8 cellular contexts compared by ENCODE assay signal in the genomic region with DNA sequence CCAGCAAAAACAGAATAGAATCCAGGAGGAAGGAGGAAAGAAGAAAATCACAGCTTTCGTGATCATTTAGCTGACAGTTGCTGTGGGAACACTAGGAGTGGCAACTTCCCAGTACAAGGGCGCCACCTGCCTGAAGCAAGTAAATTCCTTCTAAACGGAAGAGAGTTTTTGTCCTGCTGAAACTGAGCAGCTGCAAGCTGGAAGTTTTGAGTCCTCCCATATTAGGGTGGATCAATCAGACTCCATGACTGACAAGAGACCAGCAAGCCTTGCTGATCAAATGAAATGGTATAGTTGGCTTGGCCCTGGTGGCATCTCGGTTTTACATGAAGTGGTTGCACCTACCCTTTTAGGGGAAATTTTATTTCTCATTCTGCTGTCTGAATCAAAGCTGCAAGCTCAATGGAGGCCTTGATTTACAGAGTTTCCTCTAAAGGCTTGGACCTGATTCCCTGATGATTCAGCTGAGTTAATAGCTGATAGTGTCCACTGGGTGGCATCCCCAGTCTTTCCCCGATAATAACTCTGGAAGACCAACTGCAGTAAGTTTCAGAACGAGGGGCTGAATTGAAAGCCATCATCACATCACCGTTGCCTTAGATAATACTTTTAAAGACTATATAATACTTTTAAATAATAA.
DNase-seq lines count a peak whose midpoint lies in the region; ATAC-seq and FAIRE-seq lines count a peak whose summit lies in the region.

No MANE protein-coding gene starts in this region.

- FAIRE-seq in urothelium cell line (lab: Jason Lieb, UNC): peak; percentile 86

- no peak overlapping the region for H2BK5ac ChIP-seq in mesenchymal stem cell (ENCODE audit: low read depth, low read length, poor library complexity, severe bottlenecking)

- no peak overlapping the region for H3K4me2 ChIP-seq in mesenchymal stem cell (ENCODE audit: low read length, poor library complexity, severe bottlenecking)

- 20% methylated on average over 5 of the region's 7 CpGs for WGBS in mesenchymal stem cell

- DNase-seq in COLO829 (ENCODE audit: low spot score) (peak; percentile 89), MV-4-11 (lab: John Stamatoyannopoulos, UW) (peak; percentile 23), SHP77 treated with DMSO at 0.1 percent for 48 hours (lab: John Stamatoyannopoulos, UW) (peak; percentile 72), epidermal melanocyte (ENCODE audit: insufficient read length, low spot score) (peak; percentile 34), mesenchymal stem cell (peak; percentile 73), urothelium cell line (ENCODE audit: low spot score) (peak; percentile 86), mesenteric fat pad (ENCODE audit: low spot score) (no peak)

- peak; percentile 70 for ATAC-seq in GM19035 (IDR thresholded peaks at IDR 0.05; ENCODE audit: unreplicated experiment)

- no peak overlapping the region for H2BK12ac ChIP-seq in mesenchymal stem cell (ENCODE audit: low read length in 2 of 2)

- no peaks in the 10 kb centered on the region for H3K4me1 ChIP-seq in mesenchymal stem cell (ENCODE audit: control insufficient read depth, insufficient read depth, low read depth, low read length)

- peak overlapping the region; percentile 44 for H3K9ac ChIP-seq in mesenchymal stem cell (ENCODE audit: low read length)

- H2AFZ ChIP-seq in mesenchymal stem cell (ENCODE audit: low read depth, low read length): no peak overlapping the region

- no peak overlapping the region for H3K27ac ChIP-seq in mesenchymal stem cell (ENCODE audit: low read length, poor library complexity, severe bottlenecking)

- H3K36me3 ChIP-seq in mesenchymal stem cell (ENCODE audit: control insufficient read depth in 1 of 2, insufficient read depth in 2 of 2, low read depth in 1 of 2, low read length in 2 of 2): no peaks in the 10 kb centered on the region

- H2AK5ac ChIP-seq in mesenchymal stem cell (ENCODE audit: low read length, severe bottlenecking): no peak overlapping the region

- no peak overlapping the region for H2BK120ac ChIP-seq in mesenchymal stem cell (ENCODE audit: low read depth, low read length)

- H3K4me3 ChIP-seq in mesenchymal stem cell (ENCODE audit: insufficient read depth in 1 of 2, low read depth in 1 of 2, low read length in 2 of 2): no peak overlapping the region

- H3K9me3 ChIP-seq in mesenchymal stem cell (ENCODE audit: control insufficient read depth, low read length): no peaks in the 10 kb centered on the region

- no peak overlapping the region for H3K23ac ChIP-seq in mesenchymal stem cell (ENCODE audit: low read length in 2 of 2)

- no peaks in the 10 kb centered on the region for H3K27me3 ChIP-seq in mesenchymal stem cell (ENCODE audit: control insufficient read depth in 1 of 2, insufficient read depth in 1 of 2, low read length in 2 of 2)

- no peak overlapping the region for H2BK15ac ChIP-seq in mesenchymal stem cell (ENCODE audit: low read depth, poor library complexity, severe bottlenecking)

- no peak overlapping the region for H4K91ac ChIP-seq in mesenchymal stem cell (ENCODE audit: low read length)

- H4K8ac ChIP-seq in mesenchymal stem cell (ENCODE audit: low read length): no peak overlapping the region

- H3K14ac ChIP-seq in mesenchymal stem cell (ENCODE audit: low read length in 2 of 2): no peak overlapping the region

- no peaks in the 10 kb centered on the region for H3K79me1 ChIP-seq in mesenchymal stem cell (replicated peaks; ENCODE audit: low read length, poor library complexity, severe bottlenecking)

- H3K4ac ChIP-seq in mesenchymal stem cell (ENCODE audit: low read depth in 1 of 2, low read length in 2 of 2): no peak overlapping the region

- no peak overlapping the region for H3K18ac ChIP-seq in mesenchymal stem cell (ENCODE audit: low read depth in 1 of 2, low read length in 2 of 2)
